8 cellular contexts compared by ENCODE assay signal in genomic region chr17:21573961-21574610, GRCh38.
DNase-seq lines count a peak whose midpoint lies in the region; ATAC-seq and TF ChIP-seq lines count a peak whose summit lies in the region.

No MANE protein-coding gene starts in this region.

- no peaks in the 10 kb centered on the region for H3K36me3 Mint-ChIP-seq in CD14-positive monocyte
- H3K36me3 Mint-ChIP-seq in natural killer cell, result peaks cover 6% of the 10 kb centered on the region

- peak overlapping the region; percentile 25 for H3K4me3 ChIP-seq in effector memory CD4-positive, alpha-beta T cell (ENCODE audit: insufficient read depth, low read depth, low read length, poor library complexity, severe bottlenecking)
- H3K4me3 ChIP-seq in vagina, result peak overlapping the region; percentile 37 to 46

- H3K27me3 ChIP-seq in effector memory CD4-positive, alpha-beta T cell (replicated peaks; ENCODE audit: control insufficient read depth, insufficient read depth, low read length, poor library complexity, severe bottlenecking), result no peaks in the 10 kb centered on the region
- no peaks in the 10 kb centered on the region for H3K27me3 ChIP-seq in vagina

- H3K27ac ChIP-seq in effector memory CD4-positive, alpha-beta T cell (ENCODE audit: insufficient read depth, low read length, poor library complexity, severe bottlenecking), result no peak overlapping the region
- H3K27ac ChIP-seq in vagina, result no peak overlapping the region

- H3K36me3 ChIP-seq in effector memory CD4-positive, alpha-beta T cell (ENCODE audit: control insufficient read depth, insufficient read depth, low read length), result no peaks in the 10 kb centered on the region
- H3K36me3 ChIP-seq in vagina, result no peaks in the 10 kb centered on the region

- H3K4me3 Mint-ChIP-seq in CD14-positive monocyte (peak overlapping the region; percentile 44 to 73), natural killer cell (peak overlapping the region; percentile 29)

- H3K27ac Mint-ChIP-seq in CD14-positive monocyte, result no peak overlapping the region
- H3K27ac Mint-ChIP-seq in natural killer cell, result no peak overlapping the region

- H3K27me3 Mint-ChIP-seq in CD14-positive monocyte (ENCODE audit: low read depth in 3 of 3) (peaks cover 1 to 19% (median 14%) of the 10 kb centered on the region in 3 donors), natural killer cell (ENCODE audit: low read depth in 2 of 2) (peaks cover 17 to 24% of the 10 kb centered on the region in 2 donors)

- H3K9me3 Mint-ChIP-seq in CD14-positive monocyte (peaks cover 10 to 28% (median 18%) of the 10 kb centered on the region in 7 donors), natural killer cell (no peaks in the 10 kb centered on the region)

- no peak for TF ChIP-seq POLR2A in vagina (IDR thresholded peaks at IDR 0.05)

- H3K4me1 Mint-ChIP-seq in CD14-positive monocyte (peaks cover 7% of the 10 kb centered on the region), natural killer cell (peaks cover 0 to 6% of the 10 kb centered on the region in 2 donors)

- intact Hi-C loops in CD14-positive monocyte (cut with micrococcal nuclease) (no loop called here), natural killer cell (cut with micrococcal nuclease) (no loop called here), vagina (cut with DNase I) (no loop called here)

- ATAC-seq in natural killer cell, result peak; percentile 21 to 69 (median 66)
- no peak for ATAC-seq in HG02938 (IDR thresholded peaks at IDR 0.05; ENCODE audit: unreplicated experiment)
- ATAC-seq in GM21717 (IDR thresholded peaks at IDR 0.05; ENCODE audit: unreplicated experiment), result no peak

- no peaks in the 10 kb centered on the region for H3K4me1 ChIP-seq in effector memory CD4-positive, alpha-beta T cell (ENCODE audit: control insufficient read depth, insufficient read depth, low read length, poor library complexity, severe bottlenecking)
- no peaks in the 10 kb centered on the region for H3K4me1 ChIP-seq in vagina

- no peaks in the 10 kb centered on the region for H3K9me3 ChIP-seq in effector memory CD4-positive, alpha-beta T cell (ENCODE audit: control insufficient read depth, low read length)
- H3K9me3 ChIP-seq in vagina, result no peaks in the 10 kb centered on the region

- DNase-seq in CD14-positive monocyte (ENCODE audit: low spot score) (no peak), T1000 (lab: John Stamatoyannopoulos, UW) (peak; percentile 83), natural killer cell (no peak), vagina (ENCODE audit: extremely low spot score in 2 of 2) (no peak), SKM-1 (lab: John Stamatoyannopoulos, UW; ENCODE audit: unreplicated experiment) (no peak)
- peak in 2 of 3 donors; percentile 7 to 19 for DNase-seq in effector memory CD4-positive, alpha-beta T cell

- TF ChIP-seq CTCF in CD14-positive monocyte (IDR thresholded peaks at IDR 0.05) (no peak), natural killer cell (IDR thresholded peaks at IDR 0.05) (no peak), vagina (IDR thresholded peaks at IDR 0.05) (no peak)

Comparison
In these comparisons a context has a peak if more than half of its experiments do, and no peak if none do; other contexts are left out.
1. DNase-seq: peak in T1000 (single experiment) and effector memory CD4-positive, alpha-beta T cell (2 of 3); none in CD14-positive monocyte (single experiment), natural killer cell (single experiment), vagina (0 of 2) and SKM-1 (single experiment).
2. ATAC-seq: peak in natural killer cell (3 of 3); none in HG02938 (single experiment) and GM21717 (single experiment).